In the genomic region with DNA sequence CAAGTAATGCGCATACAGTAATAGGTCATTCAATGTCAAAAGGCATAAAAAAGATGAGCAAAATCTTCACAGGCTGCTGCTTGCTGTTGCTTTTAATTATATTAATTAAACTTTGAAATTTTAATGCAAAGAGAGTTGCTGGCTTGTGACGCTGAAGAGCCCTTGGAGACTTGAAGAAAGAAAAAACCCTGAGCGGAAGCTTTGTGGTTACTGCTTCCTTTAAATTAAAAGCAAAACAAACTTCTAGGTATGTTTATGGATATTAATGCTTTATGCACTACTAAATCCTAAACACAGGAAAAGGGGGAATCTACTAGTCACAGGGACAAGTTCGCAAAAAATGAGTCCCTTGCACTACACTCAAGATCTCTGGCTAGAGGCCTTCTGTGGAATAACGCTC, we compare ENCODE assay signal across 11 cellular contexts.
DNase-seq lines count a peak whose midpoint lies in the region; ATAC-seq and TF ChIP-seq lines count a peak whose summit lies in the region.
"Had no signal": no experiment of that assay in that cellular context is flagged by ENCODE, and none has a peak within 500 bp of the region (broad histone marks: within the 10 kb centered on the region; RNA-seq: fewer than 3 reads in every experiment).

No MANE protein-coding gene starts in this region.

- no peaks in the 10 kb centered on the region for H3K9me3 Mint-ChIP-seq in CD8-positive, alpha-beta T cell
- no peaks in the 10 kb centered on the region for H3K9me3 Mint-ChIP-seq in endothelial cell (ENCODE audit: unreplicated experiment)

- no peak for TF ChIP-seq CTCF in CD8-positive, alpha-beta T cell (IDR thresholded peaks at IDR 0.05)
- no peak for TF ChIP-seq CTCF in endothelial cell (IDR thresholded peaks at IDR 0.05; ENCODE audit: unreplicated experiment)

- peaks cover 0 to 83% (median 11%) of the 10 kb centered on the region in 11 experiments; a peak in 13 of 22 replicates for H3K36me3 ChIP-seq in BLaER1 treated with 17β-estradiol and CSF1 and Interleukin-3, amounts not matched to agents 10 nM and 100 nM
- no peaks in the 10 kb centered on the region for H3K36me3 ChIP-seq in CD8-positive, alpha-beta T cell (ENCODE audit: insufficient read depth, low read length)
- H3K36me3 ChIP-seq: HAP-1 had no signal

- H3K27me3 Mint-ChIP-seq in CD8-positive, alpha-beta T cell (ENCODE audit: low read depth), result no peaks in the 10 kb centered on the region
- H3K27me3 Mint-ChIP-seq in endothelial cell (ENCODE audit: unreplicated experiment), result peaks cover under 1% of the 10 kb centered on the region

- H3K4me2 ChIP-seq in BLaER1 treated with 17β-estradiol and CSF1 and Interleukin-3, amounts not matched to agents 10 nM and 100 nM, result peak overlapping the region; percentile 54 to 70 (median 59)
- H3K4me2 ChIP-seq: A549 had no signal

- peaks cover 28% of the 10 kb centered on the region for H3K36me3 Mint-ChIP-seq in CD8-positive, alpha-beta T cell
- H3K36me3 Mint-ChIP-seq in endothelial cell (ENCODE audit: low read depth, unreplicated experiment), result peaks cover 31% of the 10 kb centered on the region

- no peak for ATAC-seq in CD8-positive, alpha-beta T cell
- ATAC-seq: A549 had no signal

- no peak overlapping the region for H3K9ac ChIP-seq in BLaER1 treated with 17β-estradiol and CSF1 and Interleukin-3, amounts not matched to agents 10 nM and 100 nM

- no peak for DNase-seq in CD8-positive, alpha-beta T cell
- no peak for DNase-seq in endothelial cell (ENCODE audit: low spot score)
- DNase-seq in hippocampal formation (lab: John Stamatoyannopoulos, UW), result no peak
- DNase-seq in NCI-H2029 (lab: John Stamatoyannopoulos, UW), result no peak
- DNase-seq in kidney glomerular epithelial cell (lab: John Stamatoyannopoulos, UW), result no peak
- DNase-seq: C1 segment of cervical spinal cord, DMS53, IMR-90 had no signal

- H3K27ac Mint-ChIP-seq in CD8-positive, alpha-beta T cell, result no peak overlapping the region
- H3K27ac Mint-ChIP-seq in endothelial cell (ENCODE audit: unreplicated experiment), result no peak overlapping the region

- peak overlapping the region; percentile 19 for H3K4me3 Mint-ChIP-seq in CD8-positive, alpha-beta T cell
- peak overlapping the region; percentile 24 for H3K4me3 Mint-ChIP-seq in endothelial cell (ENCODE audit: unreplicated experiment)

- H3K27me3 ChIP-seq in BLaER1 treated with 17β-estradiol and CSF1 and Interleukin-3, amounts not matched to agents 10 nM and 100 nM, result no peaks in the 10 kb centered on the region
- H3K27me3 ChIP-seq in CD8-positive, alpha-beta T cell (ENCODE audit: insufficient read depth, low read length), result no peaks in the 10 kb centered on the region

- H4K20me1 ChIP-seq in BLaER1 treated with 17β-estradiol and CSF1 and Interleukin-3, amounts not matched to agents 10 nM and 100 nM, result peaks cover 0 to 5% (median 0%) of the 10 kb centered on the region in 11 experiments; a peak in 2 of 22 replicates

- CTCF ChIA-PET in CD8-positive, alpha-beta T cell (lab: Charles Lee), result no interaction called here

- no peak overlapping the region for H3K27ac ChIP-seq in BLaER1 treated with 17β-estradiol and CSF1 and Interleukin-3, amounts not matched to agents 10 nM and 100 nM
- no peak overlapping the region for H3K27ac ChIP-seq in CD8-positive, alpha-beta T cell (ENCODE audit: low read depth, low read length)
- H3K27ac ChIP-seq: A549 had no signal

- POLR2A ChIA-PET in CD8-positive, alpha-beta T cell (lab: Charles Lee), result no interaction called here

- intact Hi-C loops in CD8-positive, alpha-beta T cell (cut with DNase I, micrococcal nuclease), result no loop called here

- no peaks in the 10 kb centered on the region for H3K9me3 ChIP-seq in BLaER1 treated with 17β-estradiol and CSF1 and Interleukin-3, amounts not matched to agents 10 nM and 100 nM (replicated peaks in 1 of 11)
- H3K9me3 ChIP-seq in CD8-positive, alpha-beta T cell (ENCODE audit: low read length), result no peaks in the 10 kb centered on the region
- H3K9me3 ChIP-seq: A549, HAP-1 had no signal

- peak overlapping the region in 1 of 10 experiments; percentile 6; a peak in 1 of 20 replicates for H3K4me3 ChIP-seq in BLaER1 treated with 17β-estradiol and CSF1 and Interleukin-3, amounts not matched to agents 10 nM and 100 nM
- no peak overlapping the region for H3K4me3 ChIP-seq in CD8-positive, alpha-beta T cell (ENCODE audit: low read depth, low read length)
- H3K4me3 ChIP-seq: A549, HAP-1 had no signal

- peaks cover 18 to 28% (median 24%) of the 10 kb centered on the region in 10 experiments for H3K4me1 ChIP-seq in BLaER1 treated with 17β-estradiol and CSF1 and Interleukin-3, amounts not matched to agents 10 nM and 100 nM
- no peaks in the 10 kb centered on the region for H3K4me1 ChIP-seq in CD8-positive, alpha-beta T cell (ENCODE audit: insufficient read depth, low read length)
- H3K4me1 ChIP-seq: A549, HAP-1 had no signal

- H3K4me1 Mint-ChIP-seq in CD8-positive, alpha-beta T cell (ENCODE audit: low read depth), result peaks cover 14% of the 10 kb centered on the region
- H3K4me1 Mint-ChIP-seq in endothelial cell (ENCODE audit: unreplicated experiment), result no peaks in the 10 kb centered on the region
